In the genomic region with DNA sequence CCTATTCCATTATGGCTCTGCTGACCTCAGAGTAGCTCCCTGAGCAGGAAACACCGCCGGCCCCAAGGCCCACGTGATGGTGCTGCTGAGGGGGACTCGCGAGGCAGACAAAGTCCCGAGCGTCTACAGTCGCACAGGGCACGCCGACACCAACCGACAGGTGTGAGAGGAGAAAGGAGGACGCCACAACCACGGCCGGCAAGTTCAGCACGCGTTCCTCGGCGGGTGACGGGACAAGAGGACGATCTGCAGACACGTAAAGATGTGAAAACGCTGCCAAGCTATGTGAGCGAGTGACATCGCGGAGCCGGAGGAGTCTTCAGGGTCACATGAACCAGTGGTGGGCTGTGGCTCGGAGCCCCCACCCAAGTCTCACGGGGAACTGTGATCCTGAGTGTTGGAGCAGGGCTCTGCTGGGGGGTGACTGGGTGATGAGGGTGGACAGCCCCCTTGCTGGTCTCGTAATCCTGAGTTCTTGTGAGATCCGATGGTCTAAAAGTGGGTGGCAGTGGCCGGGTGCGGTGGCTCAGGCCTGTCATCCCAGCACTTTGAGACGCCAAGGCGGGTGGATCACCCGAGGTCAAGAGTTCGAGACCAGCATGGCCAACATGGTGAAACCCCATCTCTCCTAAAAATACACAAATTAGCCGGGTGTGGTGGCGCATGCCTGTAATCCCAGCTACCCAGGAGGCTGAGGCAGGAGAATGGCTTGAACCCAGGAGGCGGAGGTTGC, we compare ENCODE assay signal across 19 cellular contexts. TPM values are rescaled to one million over a fixed set of nuclear protein-coding genes. Genes with fewer than 3 reads are reported as not detected.
DNase-seq lines count a peak whose midpoint lies in the region; ATAC-seq and TF ChIP-seq lines count a peak whose summit lies in the region.
"Had no signal": no experiment of that assay in that cellular context is flagged by ENCODE, and none has a peak within 500 bp of the region (broad histone marks: within the 10 kb centered on the region; RNA-seq: fewer than 3 reads in every experiment).

No MANE protein-coding gene starts in this region.

- H3K4me2 ChIP-seq in mammary epithelial cell (ENCODE audit: insufficient read depth, low read depth, low read length), result no peak overlapping the region
- H3K4me2 ChIP-seq: A549 had no signal

- no peak overlapping the region for H3K27ac Mint-ChIP-seq in natural killer cell treated with Interleukin-12 subunit alpha and Interleukin-12 subunit beta and Interleukin-15 and Interleukin-18, amount 100 ng/mL, for 72 hours
- H3K27ac Mint-ChIP-seq in natural killer cell (no peak overlapping the region), osteocyte (ENCODE audit: unreplicated experiment) (no peak overlapping the region)
- peak overlapping the region in 2 of 7 donors; percentile 22 to 73 for H3K27ac Mint-ChIP-seq in CD4-positive, alpha-beta memory T cell

- dilution Hi-C loops in mammary epithelial cell (cut with HindIII; ENCODE audit: low sequenced_read_pairs), result no loop called here

- H3K27me3 Mint-ChIP-seq in natural killer cell treated with Interleukin-12 subunit alpha and Interleukin-12 subunit beta and Interleukin-15 and Interleukin-18, amount 100 ng/mL, for 72 hours, result no peaks in the 10 kb centered on the region
- H3K27me3 Mint-ChIP-seq in natural killer cell (ENCODE audit: low read depth in 2 of 2) (no peaks in the 10 kb centered on the region), osteocyte (ENCODE audit: unreplicated experiment) (no peaks in the 10 kb centered on the region)
- H3K27me3 Mint-ChIP-seq in CD4-positive, alpha-beta memory T cell, result no peaks in the 10 kb centered on the region

- peaks cover 7% of the 10 kb centered on the region for H3K9me3 Mint-ChIP-seq in natural killer cell treated with Interleukin-12 subunit alpha and Interleukin-12 subunit beta and Interleukin-15 and Interleukin-18, amount 100 ng/mL, for 72 hours
- H3K9me3 Mint-ChIP-seq in natural killer cell, result no peaks in the 10 kb centered on the region
- H3K9me3 Mint-ChIP-seq in osteocyte (ENCODE audit: unreplicated experiment), result no peaks in the 10 kb centered on the region
- H3K9me3 Mint-ChIP-seq in CD4-positive, alpha-beta memory T cell, result peaks cover 0 to 9% (median 3%) of the 10 kb centered on the region in 8 donors

- H3K9ac ChIP-seq in mammary epithelial cell (ENCODE audit: insufficient read depth, low read length), result no peak overlapping the region

- 97% methylated on average over 33 of the region's 39 CpGs for WGBS in mammary epithelial cell (ENCODE audit: low coverage, missing lambda C conversion rate)

- ATAC-seq in natural killer cell treated with Interleukin-12 subunit alpha and Interleukin-12 subunit beta and Interleukin-15 and Interleukin-18, amount 100 ng/mL, for 72 hours, result no peak
- ATAC-seq in natural killer cell (no peak), left cardiac atrium (no peak)
- ATAC-seq: A549 had no signal

- H3K4me1 Mint-ChIP-seq in natural killer cell treated with Interleukin-12 subunit alpha and Interleukin-12 subunit beta and Interleukin-15 and Interleukin-18, amount 100 ng/mL, for 72 hours (ENCODE audit: low read depth in 2 of 2), result peaks cover 22 to 28% of the 10 kb centered on the region in 2 donors
- H3K4me1 Mint-ChIP-seq in natural killer cell (peaks cover 15 to 34% of the 10 kb centered on the region in 2 donors), osteocyte (ENCODE audit: unreplicated experiment) (peaks cover 10% of the 10 kb centered on the region)
- H3K4me1 Mint-ChIP-seq in CD4-positive, alpha-beta memory T cell, result peaks cover 16 to 35% (median 20%) of the 10 kb centered on the region in 4 donors

- POLR2A ChIA-PET in CD4-positive, alpha-beta memory T cell (lab: Charles Lee; ENCODE audit: partially characterized antibody), result no interaction called here

- no peak overlapping the region for H3K4me3 Mint-ChIP-seq in natural killer cell treated with Interleukin-12 subunit alpha and Interleukin-12 subunit beta and Interleukin-15 and Interleukin-18, amount 100 ng/mL, for 72 hours
- no peak overlapping the region for H3K4me3 Mint-ChIP-seq in natural killer cell
- H3K4me3 Mint-ChIP-seq in osteocyte (ENCODE audit: unreplicated experiment), result no peak overlapping the region
- no peak overlapping the region for H3K4me3 Mint-ChIP-seq in CD4-positive, alpha-beta memory T cell

- H3K4me1 ChIP-seq in CD4-positive, alpha-beta memory T cell (ENCODE audit: insufficient read depth, low read length), result peaks cover 11% of the 10 kb centered on the region
- no peaks in the 10 kb centered on the region for H3K4me1 ChIP-seq in mammary epithelial cell (ENCODE audit: insufficient read depth, low read length)
- H3K4me1 ChIP-seq: Caco-2 had no signal

- no TSS peak for BruUV-seq in mammary epithelial cell (replicated peaks; lab: Mats Ljungman, UMichigan)

- H3K27ac ChIP-seq in CD4-positive, alpha-beta memory T cell (ENCODE audit: low read depth, low read length), result no peak overlapping the region
- H3K27ac ChIP-seq in mammary epithelial cell (ENCODE audit: insufficient read depth, low read depth, low read length), result no peak overlapping the region
- H3K27ac ChIP-seq: A549 had no signal

- H3K9me3 ChIP-seq in MG63, result no peaks in the 10 kb centered on the region
- H3K9me3 ChIP-seq in CD4-positive, alpha-beta memory T cell (ENCODE audit: control insufficient read depth in 1 of 2, low read length in 2 of 2), result no peaks in the 10 kb centered on the region
- H3K9me3 ChIP-seq in mammary epithelial cell (replicated peaks; ENCODE audit: insufficient read depth, low read length), result peaks cover 3% of the 10 kb centered on the region
- H3K9me3 ChIP-seq: A549, Caco-2 had no signal

- peaks cover 10% of the 10 kb centered on the region for H3K36me3 Mint-ChIP-seq in natural killer cell treated with Interleukin-12 subunit alpha and Interleukin-12 subunit beta and Interleukin-15 and Interleukin-18, amount 100 ng/mL, for 72 hours
- no peaks in the 10 kb centered on the region for H3K36me3 Mint-ChIP-seq in natural killer cell
- peaks cover 10% of the 10 kb centered on the region for H3K36me3 Mint-ChIP-seq in osteocyte (ENCODE audit: unreplicated experiment)
- peaks cover 15 to 16% of the 10 kb centered on the region in 2 donors for H3K36me3 Mint-ChIP-seq in CD4-positive, alpha-beta memory T cell

- intact Hi-C loops in natural killer cell (cut with micrococcal nuclease), result no loop called here
- intact Hi-C loops in left cardiac atrium (cut with DNase I), result no loop called here
- intact Hi-C loops in CD4-positive, alpha-beta memory T cell (cut with micrococcal nuclease), result no loop called here
- intact Hi-C loops in mammary epithelial cell (cut with micrococcal nuclease), result no loop called here

- DNase-seq in natural killer cell treated with Interleukin-12 subunit alpha and Interleukin-12 subunit beta and Interleukin-15 and Interleukin-18, amount 100 ng/mL, for 72 hours (ENCODE audit: low spot score), result peak; percentile 22
- no peak for DNase-seq in natural killer cell
- DNase-seq in left cardiac atrium, result peak; percentile 14
- peak; percentile 82 for DNase-seq in osteocyte (ENCODE audit: extremely low spot score, unreplicated experiment)
- DNase-seq in MG63, result no peak
- no peak for DNase-seq in CD4-positive, alpha-beta memory T cell
- no peak for DNase-seq in mammary epithelial cell
- no peak for DNase-seq in NCI-H2029 treated with DMSO at 0.1 percent for 48 hours (lab: John Stamatoyannopoulos, UW)
- DNase-seq: C1 segment of cervical spinal cord, Caco-2, DMS153, IMR-90, Karpas-422, MM.1S, NCI-H1092 treated with DMSO at 0.1 percent for 48 hours, NCI-H2107, NCI-H2227 treated with DMSO at 0.1 percent for 48 hours, NCI-H524 had no signal

- H3K4me3 ChIP-seq in MG63 (no peak overlapping the region), mammary epithelial cell (replicated peaks in 1 of 3; ENCODE audit: insufficient read depth in 1 of 3, low read depth in 2 of 3, low read length in 3 of 3) (no peak overlapping the region)
- no peak overlapping the region for H3K4me3 ChIP-seq in CD4-positive, alpha-beta memory T cell (ENCODE audit: low read length in 2 of 2)
- H3K4me3 ChIP-seq: A549 had no signal

- H2AFZ ChIP-seq in mammary epithelial cell (ENCODE audit: low read depth, low read length), result no peak overlapping the region

- CTCF ChIA-PET in CD4-positive, alpha-beta memory T cell (lab: Charles Lee; ENCODE audit: partially characterized antibody), result no interaction called here
- CTCF ChIA-PET in mammary epithelial cell (lab: Charles Lee; ENCODE audit: low non-redundant PET), result no interaction called here

- H3K27me3 ChIP-seq in MG63 (no peaks in the 10 kb centered on the region), mammary epithelial cell (ENCODE audit: insufficient read depth, low read length) (no peaks in the 10 kb centered on the region)
- H3K27me3 ChIP-seq in CD4-positive, alpha-beta memory T cell (ENCODE audit: insufficient read depth, low read length), result no peaks in the 10 kb centered on the region

- in situ Hi-C loops in mammary epithelial cell (cut with MboI; ENCODE audit: low sequenced_read_pairs in 2 of 2), result no loop called here

- H3K79me2 ChIP-seq in mammary epithelial cell (ENCODE audit: insufficient read depth, low read length), result peaks cover 4% of the 10 kb centered on the region

- TF ChIP-seq CTCF in natural killer cell (IDR thresholded peaks at IDR 0.05), result no peak
- no peak for TF ChIP-seq CTCF in osteocyte (IDR thresholded peaks at IDR 0.05)
- no peak for TF ChIP-seq CTCF in mammary epithelial cell (conservative IDR thresholded peaks at IDR 0.05 in 1 of 2, IDR thresholded peaks at IDR 0.05 in 1 of 2; ENCODE audit: extremely low read depth in 1 of 2, insufficient read depth in 1 of 2, low read depth in 1 of 2, low read length in 2 of 2)

- H3K36me3 ChIP-seq in MG63 (no peaks in the 10 kb centered on the region), mammary epithelial cell (ENCODE audit: insufficient read depth, low read length) (no peaks in the 10 kb centered on the region)
- no peaks in the 10 kb centered on the region for H3K36me3 ChIP-seq in CD4-positive, alpha-beta memory T cell (ENCODE audit: insufficient read depth, low read length)

- no peaks in the 10 kb centered on the region for H4K20me1 ChIP-seq in mammary epithelial cell (ENCODE audit: insufficient read depth, low read length)

RNA-seq across cellular contexts. Expression of gene PPP2R3B, which starts 34.0 kb away (rescaled TPM):
- total RNA-seq in natural killer cell treated with Interleukin-12 subunit alpha and Interleukin-12 subunit beta and Interleukin-15 and Interleukin-18, amount 100 ng/mL, for 72 hours, result 10 to 100 TPM; 12.0 to 38.8 TPM
- total RNA-seq in natural killer cell, result 10 to 100 TPM; 14.0 to 19.4 (median 14.6) TPM
- 100 to 1,000 TPM; 104 to 114 TPM for total RNA-seq in left cardiac atrium
- 28.2 and 32.9 TPM in 2 replicates for total RNA-seq in osteocyte
- total RNA-seq in MG63 (2014; rRNA removed; shearing (Covaris generic); ENCODE audit: low replicate concordance), result 21.5 and 31.7 TPM in 2 replicates
- 10 to 100 TPM; 42.3 to 45.2 TPM for total RNA-seq in CD4-positive, alpha-beta memory T cell
- 1 to 10 TPM; 8.0 to 8.4 TPM for polyA plus RNA-seq in CD4-positive, alpha-beta memory T cell
- 10 to 100 TPM in 1 of 2 donors, 1 to 10 TPM in 1; 9.2 to 26.8 TPM for total RNA-seq in mammary epithelial cell
- 13.5 TPM for polyA plus RNA-seq in mammary epithelial cell
- polyA minus RNA-seq in mammary epithelial cell, result 12.4 TPM

RNA-seq across cellular contexts. Expression of gene GTPBP6, which starts 34.2 kb away (rescaled TPM):
- 10 to 100 TPM; 45.8 to 69.6 TPM for total RNA-seq in natural killer cell treated with Interleukin-12 subunit alpha and Interleukin-12 subunit beta and Interleukin-15 and Interleukin-18, amount 100 ng/mL, for 72 hours
- 10 to 100 TPM; 46.9 to 62.8 (median 49.8) TPM for total RNA-seq in natural killer cell
- total RNA-seq in left cardiac atrium, result 10 to 100 TPM; 48.0 to 55.6 TPM
- total RNA-seq in osteocyte, result 47.5 and 49.9 TPM in 2 replicates
- 64.5 and 79.5 TPM in 2 replicates for total RNA-seq in MG63 (2014; rRNA removed; shearing (Covaris generic); ENCODE audit: low replicate concordance)
- 10 to 100 TPM; 77.1 to 79.3 TPM for total RNA-seq in CD4-positive, alpha-beta memory T cell
- polyA plus RNA-seq in CD4-positive, alpha-beta memory T cell, result 10 to 100 TPM; 34.8 to 49.4 TPM
- total RNA-seq in mammary epithelial cell, result 10 to 100 TPM; 28.0 to 46.7 TPM
- polyA plus RNA-seq in mammary epithelial cell, result 30.4 TPM
- polyA minus RNA-seq in mammary epithelial cell, result 16.0 TPM

Comparison
In these comparisons a context has a peak if more than half of its experiments do, and no peak if none do; other contexts are left out.
1. DNase-seq: peak in natural killer cell treated with Interleukin-12 subunit alpha and Interleukin-12 subunit beta and Interleukin-15 and Interleukin-18, amount 100 ng/mL, for 72 hours (single experiment), left cardiac atrium (single experiment) and osteocyte (single experiment); none in natural killer cell (single experiment), MG63 (single experiment), CD4-positive, alpha-beta memory T cell (0 of 5), mammary epithelial cell (single experiment) and NCI-H2029 treated with DMSO at 0.1 percent for 48 hours (single experiment).